Comparison of ENCODE assay signal across 19 cellular contexts in genomic region chr7:157521752-157522151, GRCh38.
DNase-seq lines count a peak whose midpoint lies in the region; ATAC-seq and TF ChIP-seq lines count a peak whose summit lies in the region.
"Had no signal": no experiment of that assay in that cellular context is flagged by ENCODE, and none has a peak within 500 bp of the region (broad histone marks: within the 10 kb centered on the region; RNA-seq: fewer than 3 reads in every experiment).

No MANE protein-coding gene starts in this region.

- no peaks in the 10 kb centered on the region for H3K36me3 Mint-ChIP-seq in osteocyte (ENCODE audit: unreplicated experiment)

- intact Hi-C loops in Right ventricle myocardium superior (cut with DNase I) = no loop called here
- intact Hi-C loops in left ventricle myocardium superior (cut with micrococcal nuclease) = no loop called here

- DNase-seq in activated CD8-positive, alpha-beta memory T cell treated with anti-CD3 and anti-CD28 coated beads, Interleukin-2, amount 50 U/mL, for 4 hours = peak; percentile 3
- no peak for DNase-seq in activated CD8-positive, alpha-beta memory T cell treated with anti-CD3 and anti-CD28 coated beads for 24 hours
- peak; percentile 9 for DNase-seq in Right ventricle myocardium superior
- no peak for DNase-seq in left ventricle myocardium superior
- DNase-seq in osteocyte (ENCODE audit: extremely low spot score, unreplicated experiment) = peak; percentile 73
- peak; percentile 6 for DNase-seq in ureter (ENCODE audit: low spot score)
- DNase-seq in kidney tubule cell (ENCODE audit: low spot score) = no peak
- DNase-seq: Calu3; CD8-positive, alpha-beta memory T cell; GDM1; KBM-7; MM.1S; NCI-H1048; NCI-H1417 treated with DMSO at 0.1 percent for 48 hours; NCI-H187; NCI-H446 treated with DMSO at 0.1 percent for 48 hours; NCI-H526 treated with DMSO at 0.1 percent for 48 hours; OCI-M1 had no signal

- no peaks in the 10 kb centered on the region for H3K4me1 Mint-ChIP-seq in osteocyte (ENCODE audit: unreplicated experiment)
- H3K4me1 Mint-ChIP-seq: CD8-positive, alpha-beta memory T cell had no signal

- no peaks in the 10 kb centered on the region for H3K27me3 Mint-ChIP-seq in osteocyte (ENCODE audit: unreplicated experiment)

- no peak overlapping the region for H3K27ac Mint-ChIP-seq in osteocyte (ENCODE audit: unreplicated experiment)

- no peak for TF ChIP-seq CTCF in osteocyte (IDR thresholded peaks at IDR 0.05)

- ATAC-seq in Right ventricle myocardium superior (ENCODE audit: poor library complexity) (no peak), left ventricle myocardium superior (no peak), GM18517 (IDR thresholded peaks at IDR 0.05; ENCODE audit: unreplicated experiment) (no peak)

- H3K9me3 Mint-ChIP-seq in osteocyte (ENCODE audit: unreplicated experiment) = no peaks in the 10 kb centered on the region
- H3K9me3 Mint-ChIP-seq: CD8-positive, alpha-beta memory T cell had no signal

- H3K4me3 Mint-ChIP-seq in osteocyte (ENCODE audit: unreplicated experiment) = no peak overlapping the region
- H3K4me3 Mint-ChIP-seq: CD8-positive, alpha-beta memory T cell had no signal

Comparison
In these comparisons a context has a peak if more than half of its experiments do, and no peak if none do; other contexts are left out.
1. DNase-seq: peak in activated CD8-positive, alpha-beta memory T cell treated with anti-CD3 and anti-CD28 coated beads, Interleukin-2, amount 50 U/mL, for 4 hours (single experiment), Right ventricle myocardium superior (single experiment), osteocyte (single experiment) and ureter (single experiment); none in activated CD8-positive, alpha-beta memory T cell treated with anti-CD3 and anti-CD28 coated beads for 24 hours (single experiment), left ventricle myocardium superior (single experiment) and kidney tubule cell (single experiment).